Comparison of ENCODE assay signal across 8 cellular contexts in the genomic region with DNA sequence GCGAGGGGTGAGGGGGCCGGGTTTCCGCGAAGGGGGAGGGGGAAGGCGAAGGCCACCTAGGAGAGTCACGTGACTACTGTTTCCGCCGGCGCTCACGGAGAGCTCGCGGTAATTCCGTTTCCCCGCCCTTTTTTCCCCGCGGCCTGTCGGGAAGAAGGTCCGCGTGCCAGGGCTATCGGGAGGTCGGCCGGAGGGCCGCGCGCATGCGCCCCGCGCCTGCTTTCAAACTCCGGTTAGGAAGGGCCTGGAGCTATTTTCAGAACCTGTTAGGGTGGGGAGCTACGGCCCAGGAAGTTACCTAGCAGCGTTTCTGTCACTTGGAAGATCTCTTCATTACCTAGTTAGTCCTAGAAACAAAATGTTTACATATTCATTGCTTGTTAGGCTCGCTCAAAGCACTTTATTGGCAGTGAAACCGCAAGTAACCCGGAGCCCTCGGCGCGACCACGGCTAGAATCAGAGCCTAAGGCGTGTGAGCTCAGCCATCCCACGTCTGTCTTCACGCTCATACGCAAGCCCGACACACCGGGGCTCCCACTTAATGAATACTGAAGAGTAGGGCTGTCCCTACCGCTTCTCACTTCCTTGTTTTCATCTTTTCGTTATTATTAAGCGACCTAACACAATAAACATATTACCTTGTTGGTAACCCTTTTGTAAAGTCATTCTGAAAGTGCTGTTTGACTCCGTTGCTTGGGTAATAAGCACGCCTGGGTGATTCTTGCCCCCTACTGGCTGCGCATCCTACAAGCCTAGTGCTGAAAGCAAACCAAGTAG. TPM values are rescaled to one million over a fixed set of nuclear protein-coding genes. Genes with fewer than 3 reads are reported as not detected.
DNase-seq lines count a peak whose midpoint lies in the region; ATAC-seq lines count a peak whose summit lies in the region.

No MANE protein-coding gene starts in this region.

- H3K27me3 Mint-ChIP-seq in IgD-negative memory B cell, result no peaks in the 10 kb centered on the region

- H3K4me3 ChIP-seq in esophagus (ENCODE audit: low read depth in 1 of 2, low read length in 2 of 2), result peak overlapping the region; percentile 60 to 82
- peak overlapping the region; percentile 92 for H3K4me3 ChIP-seq in mucosa of stomach (ENCODE audit: low read length)

- H3K36me3 Mint-ChIP-seq in IgD-negative memory B cell, result no peaks in the 10 kb centered on the region

- ATAC-seq in GM21529 (IDR thresholded peaks at IDR 0.05; ENCODE audit: unreplicated experiment), result peak; percentile 70

- DNase-seq in DMS53 (lab: John Stamatoyannopoulos, UW) (peak; percentile 99), OCI-M1 (lab: John Stamatoyannopoulos, UW) (peak; percentile 99)
- peak; percentile 95 for DNase-seq in activated T-cell treated with anti-CD3 and anti-CD28 coated beads, Interleukin-2, amount 50 U/mL, for 1 hour
- DNase-seq in stimulated activated CD8-positive, alpha-beta memory T cell treated with anti-CD3 and anti-CD28 coated beads, Interleukin-7, amount 100 ng/mL, for 1 hour (ENCODE audit: low read depth in 2 of 2), result peak; percentile 93 to 96

- peak overlapping the region; percentile 87 for H3K9ac ChIP-seq in mucosa of stomach (ENCODE audit: low read length)

- H3K9me3 Mint-ChIP-seq in IgD-negative memory B cell, result no peaks in the 10 kb centered on the region

- no peaks in the 10 kb centered on the region for H3K9me3 ChIP-seq in esophagus (ENCODE audit: control insufficient read depth in 2 of 2, insufficient read depth in 1 of 2, low read depth in 1 of 2, low read length in 1 of 2)
- H3K9me3 ChIP-seq in mucosa of stomach (ENCODE audit: control insufficient read depth, low read length), result no peaks in the 10 kb centered on the region

- peaks cover 11 to 18% (median 14%) of the 10 kb centered on the region in 3 donors for H3K4me1 Mint-ChIP-seq in IgD-negative memory B cell

- peak overlapping the region; percentile 95 to 100 for H3K27ac ChIP-seq in esophagus (ENCODE audit: low read depth in 2 of 2, low read length in 1 of 2)

- H3K36me3 ChIP-seq in esophagus (ENCODE audit: control insufficient read depth in 2 of 2, insufficient read depth in 2 of 2, low read length in 1 of 2) (no peaks in the 10 kb centered on the region), mucosa of stomach (ENCODE audit: control insufficient read depth, insufficient read depth, low read length) (no peaks in the 10 kb centered on the region)

- no peaks in the 10 kb centered on the region for H3K27me3 ChIP-seq in esophagus (ENCODE audit: control insufficient read depth in 1 of 2, insufficient read depth in 2 of 2, low read length in 2 of 2)
- H3K27me3 ChIP-seq in mucosa of stomach (ENCODE audit: control insufficient read depth, insufficient read depth, low read length), result no peaks in the 10 kb centered on the region

- 0% methylated on average over 43 to 50 of the region's 50 CpGs for WGBS in esophagus, 2 donors

- H3K4me3 Mint-ChIP-seq in IgD-negative memory B cell, result peak overlapping the region; percentile 92 to 96 (median 94)

- H3K27ac Mint-ChIP-seq in IgD-negative memory B cell, result peak overlapping the region; percentile 99

- H3K4me1 ChIP-seq in esophagus (ENCODE audit: control insufficient read depth in 2 of 2, insufficient read depth in 2 of 2, low read length in 1 of 2), result peaks cover 0 to 2% of the 10 kb centered on the region in 2 donors
- peaks cover 10% of the 10 kb centered on the region for H3K4me1 ChIP-seq in mucosa of stomach (ENCODE audit: control insufficient read depth, insufficient read depth, low read length)

RNA-seq across cellular contexts. Expression of gene SBNO1, which starts 0.7 kb away (rescaled TPM):
- polyA plus RNA-seq in IgD-negative memory B cell (25.3 TPM), esophagus (1 to 10 TPM; 4.1 to 4.8 TPM)

RNA-seq across cellular contexts. Expression of gene KMT5A, which starts 18.6 kb away (rescaled TPM):
- polyA plus RNA-seq in IgD-negative memory B cell (3.0 TPM), esophagus (10 to 100 TPM; 31.2 to 39.7 TPM)

Comparison
In these comparisons a context has a peak if more than half of its experiments do, and no peak if none do; other contexts are left out.
1. Peak in every context shown above with its lines: DNase-seq, ATAC-seq, H3K4me3 ChIP-seq and H3K27ac ChIP-seq.